Comparison of ENCODE assay signal across 8 cellular contexts in genomic region chr1:91731815-91732214, GRCh38.
A peak's percentile ranks its signal among the peaks of the same experiment; 100 is the strongest.
DNase-seq lines count a peak whose midpoint lies in the region; ATAC-seq, FAIRE-seq and TF ChIP-seq lines count a peak whose summit lies in the region.

No MANE protein-coding gene starts in this region.

- FAIRE-seq in H54 (lab: Jason Lieb, UNC) = peak; percentile 85

- H3K27ac ChIP-seq in foreskin keratinocyte (peak overlapping the region; percentile 37), OCI-LY7 (ENCODE audit: low read depth, low read length, poor library complexity, severe bottlenecking) (no peak overlapping the region)

- H4K20me1 ChIP-seq in OCI-LY7 (ENCODE audit: insufficient read depth, low read length) = no peaks in the 10 kb centered on the region

- peaks cover 41% of the 10 kb centered on the region for H3K4me1 Mint-ChIP-seq in activated CD8-positive, alpha-beta T cell treated with anti-CD3 and anti-CD28 coated beads for 36 hours (ENCODE audit: low read depth)

- H3K27ac Mint-ChIP-seq in activated CD8-positive, alpha-beta T cell treated with anti-CD3 and anti-CD28 coated beads for 36 hours = peak overlapping the region; percentile 59

- CTCF ChIA-PET in activated CD8-positive, alpha-beta T cell treated with anti-CD3 and anti-CD28 coated beads for 36 hours (lab: Charles Lee) = no interaction called here
- CTCF ChIA-PET in OCI-LY7 (lab: Charles Lee; ENCODE audit: unreplicated experiment) = no interaction called here

- no peak for TF ChIP-seq POLR2A in H54 (IDR thresholded peaks at IDR 0.05; ENCODE audit: low read depth, low read length)

- POLR2A ChIA-PET in activated CD8-positive, alpha-beta T cell treated with anti-CD3 and anti-CD28 coated beads for 36 hours (lab: Charles Lee) = interaction anchor here (1.0 to 2.4 kb wide), 5 partner anchors 11 to 72 kb away, joined by 4 to 6 read pairs (median 5); no protein-coding TSS in a partner anchor
- POLR2A ChIA-PET in OCI-LY7 (lab: Charles Lee) = no interaction called here

- peak overlapping the region; percentile 26 for H3K4me3 Mint-ChIP-seq in activated CD8-positive, alpha-beta T cell treated with anti-CD3 and anti-CD28 coated beads for 36 hours

- H3K36me3 Mint-ChIP-seq in activated CD8-positive, alpha-beta T cell treated with anti-CD3 and anti-CD28 coated beads for 36 hours (ENCODE audit: low read depth) = peaks cover 3% of the 10 kb centered on the region

- H3K36me3 ChIP-seq in OCI-LY7 (ENCODE audit: insufficient read depth, low read length) = no peaks in the 10 kb centered on the region

- intact Hi-C loops in activated CD8-positive, alpha-beta T cell treated with anti-CD3 and anti-CD28 coated beads for 36 hours (cut with micrococcal nuclease) = loop anchor here (1.0 to 5.0 kb wide), 2 partner anchors 22 to 150 kb away; no protein-coding TSS in a partner anchor
- intact Hi-C loops in head of caudate nucleus (cut with DNase I) (no loop called here), OCI-LY7 (cut with micrococcal nuclease; ENCODE audit: unreplicated experiment) (no loop called here)

- no peaks in the 10 kb centered on the region for H3K9me3 ChIP-seq in OCI-LY7 (ENCODE audit: low read length)

- H3K9me2 ChIP-seq in OCI-LY7 (ENCODE audit: insufficient read depth, low read length) = no peaks in the 10 kb centered on the region

- H3K27me3 ChIP-seq in foreskin keratinocyte = no peaks in the 10 kb centered on the region

- H3K9me3 Mint-ChIP-seq in activated CD8-positive, alpha-beta T cell treated with anti-CD3 and anti-CD28 coated beads for 36 hours = no peaks in the 10 kb centered on the region

- H3K27me3 Mint-ChIP-seq in activated CD8-positive, alpha-beta T cell treated with anti-CD3 and anti-CD28 coated beads for 36 hours = no peaks in the 10 kb centered on the region

- ATAC-seq in activated CD8-positive, alpha-beta T cell treated with anti-CD3 and anti-CD28 coated beads for 36 hours = peak; percentile 29
- ATAC-seq in foreskin keratinocyte = peak; percentile 40

- no peak for TF ChIP-seq CTCF in activated CD8-positive, alpha-beta T cell treated with anti-CD3 and anti-CD28 coated beads for 36 hours (IDR thresholded peaks at IDR 0.05)
- TF ChIP-seq CTCF in foreskin keratinocyte (conservative IDR thresholded peaks at IDR 0.05) = no peak
- no peak for TF ChIP-seq CTCF in OCI-LY7 (conservative IDR thresholded peaks at IDR 0.05; ENCODE audit: low read length)

- DNase-seq in H54 (ENCODE audit: insufficient read length, low spot score) = peak; percentile 27
- peak; percentile 79 for DNase-seq in activated CD8-positive, alpha-beta T cell treated with anti-CD3 and anti-CD28 coated beads for 36 hours
- peak in 1 of 2 donors; percentile 43 for DNase-seq in foreskin keratinocyte
- DNase-seq in stimulated activated CD8-positive, alpha-beta memory T cell treated with anti-CD3 and anti-CD28 coated beads, Interleukin-12 subunit alpha, Interleukin-12 subunit beta, amount 100 ng/mL, for 1 hour (ENCODE audit: low read depth) = peak; percentile 17
- DNase-seq in activated CD4-positive, CD25-positive, alpha-beta regulatory T cell (lab: John Stamatoyannopoulos, UW) = no peak
- no peak for DNase-seq in SKM-1 (lab: John Stamatoyannopoulos, UW; ENCODE audit: unreplicated experiment)
- DNase-seq in head of caudate nucleus = no peak
- DNase-seq in OCI-LY7 (ENCODE audit: low spot score) = no peak

- peaks cover 32% of the 10 kb centered on the region for H3K4me1 ChIP-seq in foreskin keratinocyte
- no peaks in the 10 kb centered on the region for H3K4me1 ChIP-seq in OCI-LY7 (ENCODE audit: insufficient read depth, low read length, poor library complexity, severe bottlenecking)

- H3K79me2 ChIP-seq in OCI-LY7 (ENCODE audit: insufficient read depth, low read depth, low read length) = no peaks in the 10 kb centered on the region

- no peak overlapping the region for H2AFZ ChIP-seq in OCI-LY7 (ENCODE audit: low read length)

- H3K4me2 ChIP-seq in OCI-LY7 (ENCODE audit: low read length) = no peak overlapping the region

- no TSS peak for BruUV-seq in OCI-LY7 (replicated peaks; lab: Mats Ljungman, UMichigan)

- H3K4me3 ChIP-seq in OCI-LY7 (ENCODE audit: low read depth, low read length, poor library complexity, severe bottlenecking) = no peak overlapping the region

Comparison
In these comparisons a context has a peak if more than half of its experiments do, and no peak if none do; other contexts are left out.
1. DNase-seq: peak in H54 (single experiment), activated CD8-positive, alpha-beta T cell treated with anti-CD3 and anti-CD28 coated beads for 36 hours (single experiment) and stimulated activated CD8-positive, alpha-beta memory T cell treated with anti-CD3 and anti-CD28 coated beads, Interleukin-12 subunit alpha, Interleukin-12 subunit beta, amount 100 ng/mL, for 1 hour (single experiment); none in activated CD4-positive, CD25-positive, alpha-beta regulatory T cell (0 of 4), SKM-1 (single experiment), head of caudate nucleus (0 of 42) and OCI-LY7 (single experiment).